Comparison of ENCODE assay signal across 8 cellular contexts in the genomic region with DNA sequence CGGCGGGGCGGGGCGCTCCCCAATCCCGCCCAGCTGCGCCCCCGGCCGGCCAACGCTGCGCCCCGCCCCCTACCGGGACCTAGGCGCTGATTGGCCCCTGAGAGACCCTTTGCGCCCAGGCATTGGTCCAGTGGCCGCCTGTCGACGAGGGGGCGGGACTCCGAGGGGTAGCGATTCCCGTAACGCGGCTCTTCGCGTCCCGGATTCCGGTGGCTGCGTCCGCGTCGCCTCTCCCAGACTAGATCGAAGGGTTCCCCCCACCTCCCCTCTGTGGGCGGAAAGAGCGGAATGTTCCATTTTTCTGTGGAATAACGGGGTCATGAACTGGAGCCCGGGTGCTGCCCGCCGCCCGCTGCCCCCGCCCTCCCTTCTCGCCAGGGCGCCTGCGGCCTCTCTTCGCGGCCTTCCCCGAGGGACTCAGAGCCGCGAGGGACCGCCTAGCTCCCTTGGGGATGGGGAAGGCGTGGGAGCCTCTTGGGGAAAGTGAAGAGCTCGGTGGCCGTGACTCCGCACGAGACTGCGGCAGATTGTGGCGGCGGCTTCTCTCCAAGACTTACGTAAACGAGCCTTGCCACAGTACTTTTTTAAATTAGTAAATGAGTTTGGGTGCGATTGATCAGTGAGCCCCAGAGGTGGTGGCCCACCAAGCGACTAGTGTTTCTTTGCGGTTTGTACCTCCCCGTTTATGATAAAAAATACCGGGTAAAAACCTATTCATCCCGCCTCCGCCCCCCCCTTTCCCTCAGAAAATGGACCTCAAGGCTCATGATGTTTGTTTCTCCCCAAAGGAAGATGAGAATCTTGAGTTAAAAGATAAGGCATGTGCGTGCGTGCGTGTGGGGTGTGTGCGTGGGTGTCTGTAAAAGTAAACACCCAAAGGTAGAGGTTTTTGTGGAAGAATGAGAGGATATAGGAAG. TPM values are rescaled to one million over a fixed set of nuclear protein-coding genes. Genes with fewer than 3 reads are reported as not detected.
DNase-seq lines count a peak whose midpoint lies in the region; ATAC-seq and TF ChIP-seq lines count a peak whose summit lies in the region.

No MANE protein-coding gene starts in this region.

- peak overlapping the region; percentile 98 to 99 for H3K4me3 Mint-ChIP-seq in CD14-positive monocyte

- H3K27me3 Mint-ChIP-seq in CD14-positive monocyte (ENCODE audit: low read depth in 3 of 3) = no peaks in the 10 kb centered on the region

- H3K27ac ChIP-seq in liver (ENCODE audit: low read depth in 1 of 2, low read length in 2 of 2) = peak overlapping the region; percentile 98 to 99

- under 1% methylated on average over 70 of the region's 70 CpGs for WGBS in liver

- peaks cover 49% of the 10 kb centered on the region for H3K4me1 Mint-ChIP-seq in CD14-positive monocyte

- intact Hi-C loops in CD14-positive monocyte (cut with micrococcal nuclease) = loop anchor here (5.0 to 10.0 kb wide), 5 partner anchors 77 to 1180 kb away; partner anchors contain the start of gene GPBP1 (in 1 of the 2)

- TF ChIP-seq CTCF in CD14-positive monocyte (IDR thresholded peaks at IDR 0.05) = no peak
- TF ChIP-seq CTCF in liver (IDR thresholded peaks at IDR 0.05; ENCODE audit: low read depth, low read length, missing input control) = no peak

- peak overlapping the region; percentile 45 to 81 for H3K9ac ChIP-seq in liver (ENCODE audit: low read depth in 1 of 2, low read length in 2 of 2)

- peak in 1 of 2 donors; percentile 70 for TF ChIP-seq RAD21 in liver (IDR thresholded peaks at IDR 0.05)

- peak overlapping the region; percentile 49 to 76 (median 50) for H3K4me3 ChIP-seq in liver (ENCODE audit: low read depth in 1 of 3, low read length in 3 of 3)

- peaks cover 0 to 5% (median 0%) of the 10 kb centered on the region in 7 donors for H3K9me3 Mint-ChIP-seq in CD14-positive monocyte

- H3K9me3 ChIP-seq in liver (ENCODE audit: control insufficient read depth in 4 of 4, low read length in 3 of 4) = no peaks in the 10 kb centered on the region

- H3K36me3 ChIP-seq in liver (ENCODE audit: control insufficient read depth in 4 of 4, insufficient read depth in 3 of 4, low read depth in 1 of 4, low read length in 3 of 4) = peaks cover 0 to 2% (median 0%) of the 10 kb centered on the region in 4 donors

- ATAC-seq in GM19397 (IDR thresholded peaks at IDR 0.05; ENCODE audit: unreplicated experiment) (peak; percentile 94), HG03565 (IDR thresholded peaks at IDR 0.05; ENCODE audit: unreplicated experiment) (peak; percentile 92)

- H3K4me1 ChIP-seq in liver (ENCODE audit: control insufficient read depth in 4 of 4, insufficient read depth in 4 of 4, low read length in 3 of 4) = peaks cover 0 to 29% (median 4%) of the 10 kb centered on the region in 4 donors

- DNase-seq in CD14-positive monocyte (ENCODE audit: low spot score) = peak; percentile 93
- DNase-seq in NCI-H748 (lab: John Stamatoyannopoulos, UW; ENCODE audit: unreplicated experiment) = peak; percentile 97
- peak; percentile 94 to 96 for DNase-seq in activated CD4-positive, alpha-beta T cell treated with anti-CD3 and anti-CD28 coated beads, Interleukin-2, amount 50 U/mL, for 4 hours
- DNase-seq in dermis blood vessel endothelial cell = peak; percentile 99
- peak; percentile 97 for DNase-seq in stimulated activated CD4-positive, alpha-beta T cell treated with anti-CD3 and anti-CD28 coated beads, Interleukin-4, amount 100 ng/mL, for 24 hours

- peak overlapping the region; percentile 95 to 99 (median 97) for H3K27ac Mint-ChIP-seq in CD14-positive monocyte

- H3K27me3 ChIP-seq in liver (ENCODE audit: control insufficient read depth in 4 of 4, insufficient read depth in 4 of 4, low read length in 3 of 4) = no peaks in the 10 kb centered on the region

- peaks cover 5 to 10% of the 10 kb centered on the region in 2 donors for H3K36me3 Mint-ChIP-seq in CD14-positive monocyte

TF ChIP-seq in liver, 16 proteins besides CTCF, POLR2A, EP300 and RAD21:
- TF ChIP-seq ZBTB33 (IDR thresholded peaks at IDR 0.05) (peak; percentile 47), SP1 (IDR thresholded peaks at IDR 0.05) (peak; percentile 95), MAX (IDR thresholded peaks at IDR 0.05) (no peak), FOXA1 (IDR thresholded peaks at IDR 0.05) (no peak), ATF3 (IDR thresholded peaks at IDR 0.05) (peak; percentile 49), GABPA (IDR thresholded peaks at IDR 0.05 in 1 of 2, conservative IDR thresholded peaks at IDR 0.05 in 1 of 2) (peak in 1 of 2 donors; percentile 30), HNF4A (conservative IDR thresholded peaks at IDR 0.05) (peak; percentile 38 to 48), JUND (IDR thresholded peaks at IDR 0.05) (peak; percentile 75 to 82), TAF1 (conservative IDR thresholded peaks at IDR 0.05) (peak; percentile 35), REST (IDR thresholded peaks at IDR 0.05) (peak; percentile 78), NR2F2 (IDR thresholded peaks at IDR 0.05) (peak; percentile 88), FOXA2 (IDR thresholded peaks at IDR 0.05) (no peak), RXRA (IDR thresholded peaks at IDR 0.05) (peak; percentile 82 to 96), YY1 (IDR thresholded peaks at IDR 0.05) (peak; percentile 88), HNF4G (IDR thresholded peaks at IDR 0.05) (no peak), EGR1 (IDR thresholded peaks at IDR 0.05; ENCODE audit: low read depth in 2 of 2) (peak; percentile 69 to 75)

RNA-seq across cellular contexts. Expression of gene IL6ST, which starts 0.5 kb away (rescaled TPM):
- polyA plus RNA-seq in CD14-positive monocyte = 10 to 100 TPM; 25.7 to 28.7 TPM
- total RNA-seq in dermis blood vessel endothelial cell = 749 and 1,244 TPM in 2 replicates
- total RNA-seq in liver = 100 to 1,000 TPM; 135 to 438 TPM
- 10 to 100 TPM; 51.3 to 82.4 TPM for polyA plus RNA-seq in liver

Comparison
In these comparisons a context has a peak if more than half of its experiments do, and no peak if none do; other contexts are left out.
1. Peak in every context shown above with its lines: DNase-seq, ATAC-seq, H3K4me3 ChIP-seq and H3K27ac ChIP-seq.